In genomic region chr3:31900583-31900982, GRCh38 we compare ENCODE assay signal across 14 cellular contexts.
"Had no signal": no experiment of that assay in that cellular context is flagged by ENCODE, and none has a peak within 500 bp of the region (broad histone marks: within the 10 kb centered on the region; RNA-seq: fewer than 3 reads in every experiment).

No MANE protein-coding gene starts in this region.

- H3K27me3 ChIP-seq: brain microvascular endothelial cell, heart left ventricle, ovary, sigmoid colon, spleen had no signal

- H3K9me3 ChIP-seq: heart left ventricle, ovary, sigmoid colon, spleen had no signal

- H3K27me3 Mint-ChIP-seq: activated CD4-positive, alpha-beta memory T cell treated with anti-CD3 and anti-CD28 coated beads for 36 hours had no signal

- H3K4me3 Mint-ChIP-seq: activated CD4-positive, alpha-beta memory T cell treated with anti-CD3 and anti-CD28 coated beads for 36 hours; activated naive CD8-positive, alpha-beta T cell; dendritic cell treated with granulocyte-macrophage colony-stimulating factor and Interleukin-4, amounts not matched to agents 40 ng/mL and 50 ng/mL, for 4 days had no signal

- H3K36me3 ChIP-seq: brain microvascular endothelial cell, heart left ventricle, ovary, sigmoid colon, spleen had no signal

- H3K4me1 ChIP-seq: heart left ventricle had no signal

- H3K9me3 Mint-ChIP-seq: activated CD4-positive, alpha-beta memory T cell treated with anti-CD3 and anti-CD28 coated beads for 36 hours; dendritic cell treated with granulocyte-macrophage colony-stimulating factor and Interleukin-4, amounts not matched to agents 40 ng/mL and 50 ng/mL, for 4 days had no signal

- DNase-seq: activated CD4-positive, alpha-beta memory T cell treated with anti-CD3 and anti-CD28 coated beads for 36 hours; activated gamma-delta T cell treated with Interleukin-2 at 50 U/mL for 16 hours; activated T-cell treated with anti-CD3 and anti-CD28 coated beads, Interleukin-2, amount 50 U/mL, for 48 hours; anterior cingulate cortex; brain microvascular endothelial cell; effector memory CD4-positive, alpha-beta T cell; heart left ventricle; ovary; sigmoid colon; spleen had no signal

- H3K36me3 Mint-ChIP-seq: activated CD4-positive, alpha-beta memory T cell treated with anti-CD3 and anti-CD28 coated beads for 36 hours; activated naive CD8-positive, alpha-beta T cell had no signal

- H3K4me3 ChIP-seq: heart left ventricle, ovary, sigmoid colon, spleen had no signal

- H3K27ac Mint-ChIP-seq: activated CD4-positive, alpha-beta memory T cell treated with anti-CD3 and anti-CD28 coated beads for 36 hours; activated naive CD8-positive, alpha-beta T cell; dendritic cell treated with granulocyte-macrophage colony-stimulating factor and Interleukin-4, amounts not matched to agents 40 ng/mL and 50 ng/mL, for 4 days had no signal

- ATAC-seq: activated CD4-positive, CD25-positive, alpha-beta regulatory T cell treated with anti-CD3 and anti-CD28 coated beads, Interleukin-2, amount 50 U/mL, for 24 hours; heart left ventricle had no signal

- H3K27ac ChIP-seq: brain microvascular endothelial cell, epithelial cell of prostate, heart left ventricle, ovary, sigmoid colon had no signal
